18 cellular contexts compared by ENCODE assay signal in genomic region chr17:79918581-79919163, GRCh38.
A peak's percentile ranks its signal among the peaks of the same experiment; 100 is the strongest.
DNase-seq lines count a peak whose midpoint lies in the region; ATAC-seq, FAIRE-seq and TF ChIP-seq lines count a peak whose summit lies in the region.
"Had no signal": no experiment of that assay in that cellular context is flagged by ENCODE, and none has a peak within 500 bp of the region (broad histone marks: within the 10 kb centered on the region; RNA-seq: fewer than 3 reads in every experiment).

No MANE protein-coding gene starts in this region.

- peak overlapping the region; percentile 72 for H3K27ac ChIP-seq in angular gyrus (ENCODE audit: low read depth, low read length)
- H3K27ac ChIP-seq in liver (ENCODE audit: low read depth in 1 of 2, low read length in 2 of 2): peak overlapping the region; percentile 15 to 26
- peak overlapping the region; percentile 81 to 86 (median 83) for H3K27ac ChIP-seq in stomach

- no peak for TF ChIP-seq RAD21 in Ishikawa (IDR thresholded peaks at IDR 0.05; ENCODE audit: low read depth)
- no peak for TF ChIP-seq RAD21 in liver (IDR thresholded peaks at IDR 0.05)

- H3K4me1 ChIP-seq in liver (ENCODE audit: control insufficient read depth in 4 of 4, insufficient read depth in 4 of 4, low read length in 3 of 4) (peaks cover 9 to 13% (median 12%) of the 10 kb centered on the region in 4 donors), stomach (peaks cover 28 to 58% (median 54%) of the 10 kb centered on the region in 4 donors)

- intact Hi-C loops in stomach (cut with DNase I; ENCODE audit: low total_unique reads): loop anchor here (10.0 kb wide), 1 partner anchor 114 kb away; no protein-coding TSS in a partner anchor

- H3K36me3 ChIP-seq in liver (ENCODE audit: control insufficient read depth in 4 of 4, insufficient read depth in 3 of 4, low read depth in 1 of 4, low read length in 3 of 4) (no peaks in the 10 kb centered on the region), stomach (no peaks in the 10 kb centered on the region)

- ATAC-seq in GM19035 (IDR thresholded peaks at IDR 0.05; ENCODE audit: unreplicated experiment): no peak
- ATAC-seq: activated CD4-positive, alpha-beta T cell treated with anti-CD3 and anti-CD28 coated beads for 36 hours; activated CD8-positive, alpha-beta memory T cell treated with anti-CD3 and anti-CD28 coated beads, Interleukin-2, amount 10 ng/mL, durations not matched to agents 7 days and 5 days had no signal

- no peak overlapping the region for H3K9ac ChIP-seq in liver (ENCODE audit: low read depth in 1 of 2, low read length in 2 of 2)

- no peaks in the 10 kb centered on the region for H3K9me3 ChIP-seq in liver (ENCODE audit: control insufficient read depth in 4 of 4, low read length in 3 of 4)
- no peaks in the 10 kb centered on the region for H3K9me3 ChIP-seq in stomach
- H3K9me3 ChIP-seq: mucosa of descending colon had no signal

- DNase-seq in stomach (no peak), frontal cortex (ENCODE audit: low spot score in 2 of 2) (no peak), AG08396 (ENCODE audit: low spot score) (no peak)
- DNase-seq: activated CD4-positive, alpha-beta T cell treated with anti-CD3 and anti-CD28 coated beads for 36 hours; activated CD8-positive, alpha-beta memory T cell treated with anti-CD3 and anti-CD28 coated beads, Interleukin-2, amount 10 ng/mL, durations not matched to agents 7 days and 5 days; activated effector memory CD4-positive, alpha-beta T cell treated with Interleukin-2 at 50 U/mL for 16 hours; central memory CD4-positive, alpha-beta T cell; DMS 273 treated with DMSO at 0.1 percent for 48 hours; KG1; NCI-H1105 treated with DMSO at 0.1 percent for 48 hours; OCI-M1; stimulated activated CD4-positive, alpha-beta T cell treated with anti-CD3 and anti-CD28 coated beads, Interleukin-4, amount 100 ng/mL, for 4 hours had no signal

- TF ChIP-seq CTCF in liver (IDR thresholded peaks at IDR 0.05; ENCODE audit: low read depth, low read length, missing input control) (no peak), stomach (IDR thresholded peaks at IDR 0.05) (no peak)

- TF ChIP-seq EP300 in Ishikawa (IDR thresholded peaks at IDR 0.05; ENCODE audit: borderline replicate concordance) (no peak), stomach (IDR thresholded peaks at IDR 0.05) (no peak)

- H3K4me3 ChIP-seq in liver (ENCODE audit: low read depth in 1 of 3, low read length in 3 of 3) (no peak overlapping the region), stomach (no peak overlapping the region)
- H3K4me3 ChIP-seq: mucosa of descending colon had no signal

- no peak for TF ChIP-seq POLR2A in stomach (IDR thresholded peaks at IDR 0.05)

- H3K27me3 ChIP-seq in liver (ENCODE audit: control insufficient read depth in 4 of 4, insufficient read depth in 4 of 4, low read length in 3 of 4): peaks cover 0 to 3% (median 0%) of the 10 kb centered on the region in 4 donors
- H3K27me3 ChIP-seq in stomach: peaks cover 0 to 71% (median 19%) of the 10 kb centered on the region in 3 donors

- FAIRE-seq in frontal cortex (lab: Jason Lieb, UNC): no peak
- FAIRE-seq: GM12892 had no signal

- WGBS in liver: 34% methylated on average over 9 of the region's 9 CpGs
- 18 to 53% (median 27%) methylated on average over 4 to 9 of the region's 9 CpGs for WGBS in stomach, 5 donors

TF ChIP-seq in Ishikawa, 13 proteins besides CTCF, POLR2A, EP300 and RAD21:
- no peak; the same call in 1 of the 2 replicates for TF ChIP-seq USF1 (IDR thresholded peaks at IDR 0.05)
- TF ChIP-seq ZBTB7A (IDR thresholded peaks at IDR 0.05; ENCODE audit: low read depth): peak; percentile 78; the same call in 1 of the 2 replicates
- peak; percentile 68 for TF ChIP-seq EGR1 (IDR thresholded peaks at IDR 0.05)
- no peak for TF ChIP-seq TAF1 (IDR thresholded peaks at IDR 0.05; ENCODE audit: low read depth)
- TF ChIP-seq CEBPB (IDR thresholded peaks at IDR 0.05): no peak

TF ChIP-seq in liver, 16 proteins besides CTCF, POLR2A, EP300 and RAD21:
- no peak for TF ChIP-seq MAX (IDR thresholded peaks at IDR 0.05)
- no peak for TF ChIP-seq SP1 (IDR thresholded peaks at IDR 0.05)
- no peak for TF ChIP-seq FOXA1 (IDR thresholded peaks at IDR 0.05)
- TF ChIP-seq YY1 (IDR thresholded peaks at IDR 0.05): no peak
- no peak for TF ChIP-seq NR2F2 (IDR thresholded peaks at IDR 0.05)
- TF ChIP-seq FOXA2 (IDR thresholded peaks at IDR 0.05): no peak
- peak in 1 of 2 donors; percentile 68 for TF ChIP-seq EGR1 (IDR thresholded peaks at IDR 0.05; ENCODE audit: low read depth in 2 of 2)
- TF ChIP-seq, protein P1, sequence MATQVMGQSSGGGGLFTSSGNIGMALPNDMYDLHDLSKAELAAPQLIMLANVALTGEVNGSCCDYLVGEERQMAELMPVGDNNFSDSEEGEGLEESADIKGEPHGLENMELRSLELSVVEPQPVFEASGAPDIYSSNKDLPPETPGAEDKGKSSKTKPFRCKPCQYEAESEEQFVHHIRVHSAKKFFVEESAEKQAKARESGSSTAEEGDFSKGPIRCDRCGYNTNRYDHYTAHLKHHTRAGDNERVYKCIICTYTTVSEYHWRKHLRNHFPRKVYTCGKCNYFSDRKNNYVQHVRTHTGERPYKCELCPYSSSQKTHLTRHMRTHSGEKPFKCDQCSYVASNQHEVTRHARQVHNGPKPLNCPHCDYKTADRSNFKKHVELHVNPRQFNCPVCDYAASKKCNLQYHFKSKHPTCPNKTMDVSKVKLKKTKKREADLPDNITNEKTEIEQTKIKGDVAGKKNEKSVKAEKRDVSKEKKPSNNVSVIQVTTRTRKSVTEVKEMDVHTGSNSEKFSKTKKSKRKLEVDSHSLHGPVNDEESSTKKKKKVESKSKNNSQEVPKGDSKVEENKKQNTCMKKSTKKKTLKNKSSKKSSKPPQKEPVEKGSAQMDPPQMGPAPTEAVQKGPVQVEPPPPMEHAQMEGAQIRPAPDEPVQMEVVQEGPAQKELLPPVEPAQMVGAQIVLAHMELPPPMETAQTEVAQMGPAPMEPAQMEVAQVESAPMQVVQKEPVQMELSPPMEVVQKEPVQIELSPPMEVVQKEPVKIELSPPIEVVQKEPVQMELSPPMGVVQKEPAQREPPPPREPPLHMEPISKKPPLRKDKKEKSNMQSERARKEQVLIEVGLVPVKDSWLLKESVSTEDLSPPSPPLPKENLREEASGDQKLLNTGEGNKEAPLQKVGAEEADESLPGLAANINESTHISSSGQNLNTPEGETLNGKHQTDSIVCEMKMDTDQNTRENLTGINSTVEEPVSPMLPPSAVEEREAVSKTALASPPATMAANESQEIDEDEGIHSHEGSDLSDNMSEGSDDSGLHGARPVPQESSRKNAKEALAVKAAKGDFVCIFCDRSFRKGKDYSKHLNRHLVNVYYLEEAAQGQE (IDR thresholded peaks at IDR 0.05): no peak
- no peak for TF ChIP-seq ZBTB33 (IDR thresholded peaks at IDR 0.05)

Comparison
In these comparisons a context has a peak if more than half of its experiments do, and no peak if none do; other contexts are left out.
1. H3K27ac ChIP-seq: peak in every context shown above with its lines; median percentile 83 in stomach; 72 in angular gyrus; 20 in liver.